ENCODE assay signal across 8 cellular contexts in the genomic region with DNA sequence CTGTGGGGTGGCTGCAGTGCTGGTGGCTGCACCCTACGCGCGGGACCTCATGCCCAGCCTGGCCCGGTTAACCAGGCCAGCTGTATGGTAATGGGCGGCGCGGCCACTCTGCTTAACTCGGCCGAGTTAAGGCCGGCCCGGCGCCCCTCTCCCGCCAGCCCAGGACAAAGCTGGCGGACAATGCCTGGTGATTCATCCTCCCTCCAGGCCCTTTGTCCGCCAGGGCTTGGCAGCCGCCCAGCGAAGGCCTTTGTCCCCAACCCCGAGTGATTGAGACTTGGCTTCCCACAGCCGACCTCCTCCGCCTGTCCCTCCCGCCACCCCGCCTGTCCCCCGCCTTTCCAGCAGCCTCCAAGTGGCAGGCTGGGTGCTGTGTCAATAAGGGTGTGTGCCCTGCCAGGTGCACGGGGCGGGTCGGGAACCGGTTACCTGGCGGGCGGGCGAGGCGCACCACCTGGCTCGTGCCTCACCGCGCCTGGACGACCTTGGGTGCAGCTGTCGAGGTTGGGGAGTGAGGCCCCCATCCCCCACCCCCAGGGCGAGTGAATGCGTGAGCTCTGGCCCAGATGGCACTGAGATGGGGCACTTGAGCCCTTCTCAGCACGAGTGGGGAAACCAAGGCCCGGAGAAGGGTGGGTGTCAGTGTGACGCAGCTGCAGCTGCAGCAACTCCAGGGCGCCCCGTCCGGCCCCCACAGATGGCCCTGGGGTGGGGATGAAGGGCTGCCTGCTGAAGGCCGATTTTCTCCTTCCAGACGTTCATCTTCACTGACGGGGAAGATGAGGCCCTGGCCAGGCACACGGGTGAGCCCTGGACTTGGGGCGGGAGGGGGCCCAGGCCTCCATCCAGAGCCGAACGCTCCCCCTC. TPM values are rescaled to one million over a fixed set of nuclear protein-coding genes. Genes with fewer than 3 reads are reported as not detected.
DNase-seq lines count a peak whose midpoint lies in the region; ATAC-seq and TF ChIP-seq lines count a peak whose summit lies in the region.

No MANE protein-coding gene starts in this region.

- no peaks in the 10 kb centered on the region for H4K20me1 ChIP-seq in GM23248 (ENCODE audit: insufficient read depth)

- H3K9me3 ChIP-seq in GM23248 (ENCODE audit: low read depth) = no peaks in the 10 kb centered on the region

- no peaks in the 10 kb centered on the region for H3K36me3 ChIP-seq in GM23248 (ENCODE audit: low read depth)

- H3K4me3 ChIP-seq in GM23248 = no peak overlapping the region

- 77 to 78% methylated on average over 22 to 47 of the region's 51 CpGs for WGBS in GM23248 (ENCODE audit: low coverage in 1 of 2, low lambda C conversion rate in 2 of 2, missing lambda C conversion rate in 2 of 2), 2 experiments

- H3K27ac ChIP-seq in GM23248 = no peak overlapping the region

- intact Hi-C loops in sciatic nerve (cut with DNase I) = no loop called here

- H3K4me1 ChIP-seq in GM23248 (ENCODE audit: insufficient read depth) = peaks cover 26% of the 10 kb centered on the region

- H3K9ac ChIP-seq in GM23248 = no peak overlapping the region

- H2AFZ ChIP-seq in GM23248 = no peak overlapping the region

- ATAC-seq in sciatic nerve = peak; percentile 13

- 0 out of 2 replicates have a peak, but pooled peaks cover 6% of the 10 kb centered on the region for H3K79me2 ChIP-seq in GM23248 (ENCODE audit: insufficient read depth)

- peak; percentile 61 for DNase-seq in GM23248
- peak; percentile 91 for DNase-seq in NCI-H2171 (lab: John Stamatoyannopoulos, UW)
- DNase-seq in T47D (ENCODE audit: low read depth in 1 of 2, low spot score in 1 of 2) = peak; percentile 87 to 91
- peak; percentile 56 for DNase-seq in iPS-NIHi11 (ENCODE audit: low spot score)
- peak; percentile 87 for DNase-seq in sciatic nerve (ENCODE audit: low spot score)
- DNase-seq in NCI-H82 treated with DMSO at 0.1 percent for 48 hours (lab: John Stamatoyannopoulos, UW; ENCODE audit: unreplicated experiment) = no peak
- no peak for DNase-seq in HEK293T (ENCODE audit: extremely low spot score)
- DNase-seq in stimulated activated CD4-positive, alpha-beta T cell treated with anti-CD3 and anti-CD28 coated beads, Interleukin-4, amount 100 ng/mL, for 1 hour = no peak

- in situ Hi-C loops in GM23248 (cut with MboI) (no loop called here), T47D (cut with HindIII; ENCODE audit: low pct_unique_long_range_greater_than_20kb, low sequenced_read_pairs) (no loop called here)

- no peaks in the 10 kb centered on the region for H3K27me3 ChIP-seq in GM23248 (replicated peaks; ENCODE audit: insufficient read depth)

- no peaks in the 10 kb centered on the region for H3K9me2 ChIP-seq in GM23248 (ENCODE audit: insufficient read depth)

- POLR2A ChIA-PET in HEK293T (lab: Yijun Ruan, JAX) = no interaction called here

- CTCF ChIA-PET in HEK293T (lab: Yijun Ruan, JAX) = no interaction called here

- H3F3A ChIP-seq in GM23248 (ENCODE audit: insufficient read depth) = peaks cover 5% of the 10 kb centered on the region; the same call in 1 of the 2 replicates

- H3K4me2 ChIP-seq in GM23248 (ENCODE audit: unreplicated experiment) = no peak overlapping the region

TF ChIP-seq in HEK293T, 16 proteins besides CTCF, POLR2A, EP300 and RAD21:
- TF ChIP-seq ZNF384 (IDR thresholded peaks at IDR 0.05) (no peak), HDGF (IDR thresholded peaks at IDR 0.05; ENCODE audit: borderline replicate concordance) (no peak), CTBP1 (IDR thresholded peaks at IDR 0.05; ENCODE audit: borderline replicate concordance) (no peak), L3MBTL2 (conservative IDR thresholded peaks at IDR 0.05) (no peak)
TF ChIP-seq in HEK293T: peak in this region for 0.

RNA-seq across cellular contexts. Expression of a gene that starts 4.6 kb away (rescaled TPM):
- 2.0 and 3.6 TPM in 2 replicates for total RNA-seq in GM23248 (2014; rRNA removed; shearing (Covaris generic))
- polyA plus RNA-seq in GM23248 (2016; fragmentation: Nextera tagmentation; extraction: Ambion mirVana) = 0.18 and 0.19 TPM in 2 replicates
- 20.1 TPM for total RNA-seq in sciatic nerve

RNA-seq across cellular contexts. Expression of a gene that starts 31.1 kb away (rescaled TPM):
- 37.9 and 39.7 TPM in 2 replicates for total RNA-seq in GM23248 (2014; rRNA removed; shearing (Covaris generic))
- polyA plus RNA-seq in GM23248 (2016; fragmentation: Nextera tagmentation; extraction: Ambion mirVana) = 28.6 and 32.4 TPM in 2 replicates
- 22.0 TPM for total RNA-seq in sciatic nerve

RNA-seq across cellular contexts. Expression of a gene that starts 34.6 kb away (rescaled TPM):
- 14.9 and 24.4 TPM in 2 replicates for total RNA-seq in GM23248 (2014; rRNA removed; shearing (Covaris generic))
- 12.1 and 14.7 TPM in 2 replicates for polyA plus RNA-seq in GM23248 (2016; fragmentation: Nextera tagmentation; extraction: Ambion mirVana)
- total RNA-seq in sciatic nerve = 21.4 TPM

RNA-seq across cellular contexts. Expression of a gene that starts 48.0 kb away (rescaled TPM):
- not detected in 2 replicates for total RNA-seq in GM23248 (2014; rRNA removed; shearing (Covaris generic))
- not detected in 2 replicates for polyA plus RNA-seq in GM23248 (2016; fragmentation: Nextera tagmentation; extraction: Ambion mirVana)
- total RNA-seq in sciatic nerve = not detected

Comparison
In these comparisons a context has a peak if more than half of its experiments do, and no peak if none do; other contexts are left out.
1. DNase-seq: peak in GM23248 (single experiment), NCI-H2171 (single experiment), T47D (2 of 2), iPS-NIHi11 (single experiment) and sciatic nerve (single experiment); none in NCI-H82 treated with DMSO at 0.1 percent for 48 hours (single experiment), HEK293T (single experiment) and stimulated activated CD4-positive, alpha-beta T cell treated with anti-CD3 and anti-CD28 coated beads, Interleukin-4, amount 100 ng/mL, for 1 hour (single experiment).